ENCODE assay signal across 24 cellular contexts in the genomic region with DNA sequence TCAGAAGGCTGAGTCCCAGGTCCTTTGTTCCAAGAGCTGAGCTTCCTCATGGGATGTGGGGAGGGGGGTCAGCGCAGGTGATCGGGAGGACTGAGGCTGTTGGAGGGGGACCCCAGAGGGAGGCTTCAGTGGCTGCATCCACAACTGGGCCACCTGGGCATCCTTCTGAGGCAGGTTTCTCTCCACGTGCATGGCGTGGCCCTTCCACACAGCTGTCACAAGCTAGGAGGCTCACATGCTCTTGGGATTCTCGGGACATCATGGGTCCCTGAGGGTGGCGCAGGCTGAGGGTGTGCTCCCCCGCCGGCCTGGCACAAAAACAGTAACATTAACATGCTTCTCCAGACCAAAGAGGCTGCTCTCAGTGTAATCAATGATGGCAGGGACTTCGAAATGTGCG.
"Had no signal": no experiment of that assay in that cellular context is flagged by ENCODE, and none has a peak within 500 bp of the region (broad histone marks: within the 10 kb centered on the region; RNA-seq: fewer than 3 reads in every experiment).

No MANE protein-coding gene starts in this region.

- H3K27ac Mint-ChIP-seq: dendritic cell treated with granulocyte-macrophage colony-stimulating factor and Interleukin-4, amounts not matched to agents 40 ng/mL and 50 ng/mL, for 4 days; effector memory CD8-positive, alpha-beta T cell; endodermal cell had no signal

- H3K4me3 ChIP-seq: colonic mucosa, coronary artery, dorsolateral prefrontal cortex, esophagus muscularis mucosa, esophagus squamous epithelium, gastrocnemius medialis, gastroesophageal sphincter, heart left ventricle had no signal

- H3K4me1 ChIP-seq: colonic mucosa, esophagus muscularis mucosa, esophagus squamous epithelium, foreskin keratinocyte, gastrocnemius medialis, gastroesophageal sphincter, heart left ventricle had no signal

- ATAC-seq: effector memory CD8-positive, alpha-beta T cell; esophagus mucosa; foreskin keratinocyte; gastrocnemius medialis; gastroesophageal sphincter; heart left ventricle had no signal

- H3K4me3 Mint-ChIP-seq: dendritic cell treated with granulocyte-macrophage colony-stimulating factor and Interleukin-4, amounts not matched to agents 40 ng/mL and 50 ng/mL, for 4 days; effector memory CD8-positive, alpha-beta T cell; endodermal cell had no signal

- DNase-seq: colonic mucosa; cortex of kidney; dermis blood vessel endothelial cell; dorsolateral prefrontal cortex; effector CD4-positive, alpha-beta T cell; effector CD8-positive, alpha-beta T cell; effector memory CD4-positive, alpha-beta T cell; effector memory CD8-positive, alpha-beta T cell; endodermal cell; erythroblast; esophagus squamous epithelium; foreskin fibroblast; foreskin keratinocyte; foreskin melanocyte; gastrocnemius medialis; glutamatergic neuron; head of caudate nucleus; heart left ventricle had no signal

- H3K36me3 ChIP-seq: colonic mucosa, esophagus muscularis mucosa, esophagus squamous epithelium, gastrocnemius medialis, gastroesophageal sphincter, heart left ventricle had no signal

- H3K27me3 ChIP-seq: colonic mucosa, foreskin keratinocyte, gastrocnemius medialis, heart left ventricle had no signal

- H3K9me3 ChIP-seq: colonic mucosa, esophagus squamous epithelium, gastrocnemius medialis had no signal

- H3K27me3 Mint-ChIP-seq: dendritic cell treated with granulocyte-macrophage colony-stimulating factor and Interleukin-4, amounts not matched to agents 40 ng/mL and 50 ng/mL, for 4 days had no signal

- H3K27ac ChIP-seq: colonic mucosa, coronary artery, dorsolateral prefrontal cortex, epithelial cell of prostate, esophagus muscularis mucosa, esophagus squamous epithelium, foreskin keratinocyte, gastrocnemius medialis, gastroesophageal sphincter, heart left ventricle had no signal
